Comparison of ENCODE assay signal across 19 cellular contexts in the genomic region with DNA sequence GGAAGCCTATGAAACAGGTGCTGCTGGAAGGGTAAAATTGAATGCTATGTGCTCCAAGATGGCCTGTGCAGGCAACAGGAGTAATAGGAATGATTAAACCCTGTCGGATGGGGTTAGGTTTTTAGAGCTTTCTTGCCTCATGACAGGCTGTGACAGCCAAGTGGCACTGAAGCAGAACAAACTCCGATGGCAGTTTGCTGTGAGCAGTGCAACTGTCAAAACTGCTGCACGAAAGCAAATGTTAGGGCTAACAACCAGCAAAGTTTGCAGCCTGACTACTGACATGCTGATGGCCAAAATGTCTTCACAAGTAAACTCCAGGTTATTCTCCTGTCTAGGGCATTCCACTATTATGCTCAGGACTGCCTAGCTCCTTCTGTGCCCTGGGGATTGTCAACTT.
"Had no signal": no experiment of that assay in that cellular context is flagged by ENCODE, and none has a peak within 500 bp of the region (broad histone marks: within the 10 kb centered on the region; RNA-seq: fewer than 3 reads in every experiment).

No MANE protein-coding gene starts in this region.

- H3K27me3 ChIP-seq: cardiac muscle cell had no signal

- H3K4me1 ChIP-seq: lower lobe of right lung had no signal

- H3K27me3 Mint-ChIP-seq: activated CD4-positive, alpha-beta memory T cell treated with anti-CD3 and anti-CD28 coated beads for 36 hours; activated naive CD8-positive, alpha-beta T cell had no signal

- H3K4me1 Mint-ChIP-seq: natural killer cell had no signal

- H3K27ac Mint-ChIP-seq: activated CD4-positive, alpha-beta memory T cell treated with anti-CD3 and anti-CD28 coated beads for 36 hours; activated naive CD8-positive, alpha-beta T cell; activated T-helper 1 cell treated with anti-CD3 and anti-CD28 coated beads, Interleukin-12 subunit alpha, Interleukin-12 subunit beta, Interleukin-2, Interleukin-4 antibody, amounts not matched to agents 30 ng/mL and 10 ng/mL and 1 ng/mL, durations not matched to agents 14 hours and 24 hours and 36 hours; endodermal cell; natural killer cell; T-helper 2 cell treated with Interferon-gamma antibody and Interleukin-4, amounts not matched to agents 5 μg/mL and 100 μg/mL, for 36 hours had no signal

- H3K9me3 ChIP-seq: lower lobe of right lung had no signal

- FAIRE-seq: TTC549 had no signal

- H3K36me3 ChIP-seq: cardiac muscle cell, lower lobe of right lung had no signal

- DNase-seq: activated CD4-positive, alpha-beta memory T cell treated with anti-CD3 and anti-CD28 coated beads for 36 hours; activated CD4-positive, alpha-beta T cell treated with anti-CD3 and anti-CD28 coated beads for 4 hours; activated gamma-delta T cell treated with Interleukin-2 at 50 U/mL for 16 hours; activated T-cell treated with anti-CD3 and anti-CD28 coated beads for 4 hours; endodermal cell; foreskin fibroblast; hippocampal formation; islet precursor cell; left colon; lower lobe of right lung; natural killer cell; occipital lobe; stimulated activated CD4-positive, alpha-beta T cell treated with anti-CD3 and anti-CD28 coated beads, Interleukin-2, amount 100 ng/mL, for 24 hours had no signal

- H3K9me3 Mint-ChIP-seq: activated T-helper 1 cell treated with anti-CD3 and anti-CD28 coated beads, Interleukin-12 subunit alpha, Interleukin-12 subunit beta, Interleukin-2, Interleukin-4 antibody, amounts not matched to agents 30 ng/mL and 10 ng/mL and 1 ng/mL, durations not matched to agents 14 hours and 24 hours and 36 hours; endodermal cell; T-helper 2 cell treated with Interferon-gamma antibody and Interleukin-4, amounts not matched to agents 5 μg/mL and 100 μg/mL, for 36 hours had no signal

- H3K4me3 Mint-ChIP-seq: activated CD4-positive, alpha-beta memory T cell treated with anti-CD3 and anti-CD28 coated beads for 36 hours; activated naive CD8-positive, alpha-beta T cell; activated T-helper 1 cell treated with anti-CD3 and anti-CD28 coated beads, Interleukin-12 subunit alpha, Interleukin-12 subunit beta, Interleukin-2, Interleukin-4 antibody, amounts not matched to agents 30 ng/mL and 10 ng/mL and 1 ng/mL, durations not matched to agents 14 hours and 24 hours and 36 hours; endodermal cell; natural killer cell; T-helper 2 cell treated with Interferon-gamma antibody and Interleukin-4, amounts not matched to agents 5 μg/mL and 100 μg/mL, for 36 hours had no signal

- H3K4me3 ChIP-seq: cardiac muscle cell, lower lobe of right lung had no signal

- H3K36me3 Mint-ChIP-seq: activated CD4-positive, alpha-beta memory T cell treated with anti-CD3 and anti-CD28 coated beads for 36 hours; activated naive CD8-positive, alpha-beta T cell; natural killer cell had no signal

- H3K27ac ChIP-seq: cardiac muscle cell, epithelial cell of prostate, lower lobe of right lung had no signal
